In the genomic region with DNA sequence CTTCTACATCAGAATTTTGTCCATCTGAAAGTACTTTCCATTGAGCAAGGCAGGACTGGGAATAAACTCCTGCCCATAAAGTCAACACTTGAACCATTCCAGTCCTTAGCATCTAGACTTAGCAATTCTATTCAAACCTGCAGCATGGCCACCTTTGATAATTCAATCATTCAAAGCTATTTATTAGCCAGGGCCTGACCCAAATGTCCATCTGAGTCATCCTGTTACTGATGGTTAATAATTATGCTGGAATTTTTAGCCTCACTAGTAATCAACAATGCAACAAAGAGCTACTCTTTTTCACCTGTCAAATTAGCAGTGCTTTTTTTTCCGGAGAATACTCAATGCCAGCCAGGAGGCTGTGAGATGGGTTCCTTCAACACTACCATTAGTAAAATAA, we compare ENCODE assay signal across 17 cellular contexts.
DNase-seq lines count a peak whose midpoint lies in the region; ATAC-seq and TF ChIP-seq lines count a peak whose summit lies in the region.
"Had no signal": no experiment of that assay in that cellular context is flagged by ENCODE, and none has a peak within 500 bp of the region (broad histone marks: within the 10 kb centered on the region; RNA-seq: fewer than 3 reads in every experiment).

No MANE protein-coding gene starts in this region.

- no peak overlapping the region for H3K27ac Mint-ChIP-seq in glutamatergic neuron (ENCODE audit: unreplicated experiment)

- H3K27me3 ChIP-seq in left ventricle myocardium inferior (ENCODE audit: low read depth) = no peaks in the 10 kb centered on the region
- H3K27me3 ChIP-seq: ascending aorta, gastrocnemius medialis, SJSA1 had no signal

- H3K36me3 Mint-ChIP-seq in glutamatergic neuron (ENCODE audit: unreplicated experiment) = peaks cover 6% of the 10 kb centered on the region

- no peak for TF ChIP-seq CTCF in glutamatergic neuron (IDR thresholded peaks at IDR 0.05; ENCODE audit: partially characterized antibody, unreplicated experiment)
- TF ChIP-seq CTCF in left ventricle myocardium inferior (IDR thresholded peaks at IDR 0.05; ENCODE audit: borderline replicate concordance) = no peak

- peaks cover 26% of the 10 kb centered on the region for H3K4me1 ChIP-seq in left ventricle myocardium inferior
- H3K4me1 ChIP-seq: ascending aorta, SJSA1 had no signal

- H3K4me3 Mint-ChIP-seq in glutamatergic neuron (ENCODE audit: unreplicated experiment) = no peak overlapping the region

- DNase-seq in SW480 (ENCODE audit: low spot score) (peak; percentile 61), mucosa of gallbladder (ENCODE audit: low spot score) (peak; percentile 37), glutamatergic neuron (no peak), iPS-NIHi11 (ENCODE audit: low spot score) (no peak), KG1 (lab: John Stamatoyannopoulos, UW) (no peak), left ventricle myocardium inferior (no peak)
- DNase-seq: activated CD4-positive, alpha-beta T cell treated with anti-CD3 and anti-CD28 coated beads for 1 hour; activated effector memory CD4-positive, alpha-beta T cell treated with anti-CD3 and anti-CD28 coated beads, Interleukin-2, amount 50 U/mL, for 16 hours; gastrocnemius medialis; mesendoderm; NCI-H187; NCI-H510A treated with DMSO at 0.1 percent for 48 hours; right cardiac atrium had no signal

- no peaks in the 10 kb centered on the region for H3K9me3 ChIP-seq in left ventricle myocardium inferior (replicated peaks)
- H3K9me3 ChIP-seq: ascending aorta, gastrocnemius medialis, SJSA1 had no signal

- H3K36me3 ChIP-seq in left ventricle myocardium inferior = no peaks in the 10 kb centered on the region
- H3K36me3 ChIP-seq: ascending aorta, gastrocnemius medialis, SJSA1 had no signal

- no peak overlapping the region for H3K4me3 ChIP-seq in left ventricle myocardium inferior
- H3K4me3 ChIP-seq: ascending aorta, gastrocnemius medialis, SJSA1 had no signal

- peak; percentile 65 for ATAC-seq in GM19025 (IDR thresholded peaks at IDR 0.05; ENCODE audit: low read depth, unreplicated experiment)
- peak; percentile 58 for ATAC-seq in HG03066 (IDR thresholded peaks at IDR 0.05; ENCODE audit: low read depth, unreplicated experiment)
- ATAC-seq: gastrocnemius medialis, right cardiac atrium had no signal

- H3K9me3 Mint-ChIP-seq in glutamatergic neuron (ENCODE audit: unreplicated experiment) = peaks cover 2% of the 10 kb centered on the region

- H3K27ac ChIP-seq in left ventricle myocardium inferior (replicated peaks) = no peak overlapping the region
- H3K27ac ChIP-seq: ascending aorta, gastrocnemius medialis, SJSA1 had no signal

- no peaks in the 10 kb centered on the region for H3K4me1 Mint-ChIP-seq in glutamatergic neuron (ENCODE audit: low read depth, unreplicated experiment)

- intact Hi-C loops in left ventricle myocardium inferior (cut with micrococcal nuclease) = no loop called here

- peaks cover 4% of the 10 kb centered on the region for H3K27me3 Mint-ChIP-seq in glutamatergic neuron (ENCODE audit: unreplicated experiment)

Comparison
In these comparisons a context has a peak if more than half of its experiments do, and no peak if none do; other contexts are left out.
1. DNase-seq: peak in SW480 (single experiment) and mucosa of gallbladder (single experiment); none in glutamatergic neuron (single experiment), iPS-NIHi11 (single experiment), KG1 (single experiment) and left ventricle myocardium inferior (single experiment).